11 cellular contexts compared by ENCODE assay signal in genomic region chr5:159971931-159972461, GRCh38. TPM values are rescaled to one million over a fixed set of nuclear protein-coding genes. Genes with fewer than 3 reads are reported as not detected.
DNase-seq lines count a peak whose midpoint lies in the region; ATAC-seq and TF ChIP-seq lines count a peak whose summit lies in the region.
"Had no signal": no experiment of that assay in that cellular context is flagged by ENCODE, and none has a peak within 500 bp of the region (broad histone marks: within the 10 kb centered on the region; RNA-seq: fewer than 3 reads in every experiment).

No MANE protein-coding gene starts in this region.

- no peak overlapping the region for H3K27ac Mint-ChIP-seq in glutamatergic neuron (ENCODE audit: unreplicated experiment)
- no peak overlapping the region for H3K27ac Mint-ChIP-seq in nephron progenitor cell

- H3K4me1 Mint-ChIP-seq in glutamatergic neuron (ENCODE audit: low read depth, unreplicated experiment): no peaks in the 10 kb centered on the region
- peaks cover 20% of the 10 kb centered on the region for H3K4me1 Mint-ChIP-seq in nephron progenitor cell

- H3K36me3 Mint-ChIP-seq in glutamatergic neuron (ENCODE audit: unreplicated experiment) (peaks cover 10% of the 10 kb centered on the region), nephron progenitor cell (ENCODE audit: low read depth) (no peaks in the 10 kb centered on the region)

- in situ Hi-C loops in Panc1 (cut with HindIII; ENCODE audit: low pct_unique_long_range_greater_than_20kb, low sequenced_read_pairs): no loop called here

- CTCF ChIA-PET in Panc1 (lab: Charles Lee): no interaction called here

- POLR2A ChIA-PET in Panc1 (lab: Charles Lee): no interaction called here

- H3K36me3 ChIP-seq in Panc1 (ENCODE audit: control insufficient read depth, insufficient read depth, low read length): no peaks in the 10 kb centered on the region

- H3K4me3 Mint-ChIP-seq in glutamatergic neuron (ENCODE audit: unreplicated experiment) (no peak overlapping the region), nephron progenitor cell (peak overlapping the region; percentile 70)

- H3K9me3 Mint-ChIP-seq in glutamatergic neuron (ENCODE audit: unreplicated experiment) (peaks cover 6% of the 10 kb centered on the region), nephron progenitor cell (no peaks in the 10 kb centered on the region)

- BruUV-seq in Panc1 (replicated peaks; lab: Mats Ljungman, UMichigan): no TSS peak

- ATAC-seq in Panc1 (0 out of 2 replicates have a peak, but pooled peaks have one; percentile 67), GM21717 (IDR thresholded peaks at IDR 0.05; ENCODE audit: unreplicated experiment) (no peak), HG03095 (IDR thresholded peaks at IDR 0.05; ENCODE audit: unreplicated experiment) (no peak), HG03460 (IDR thresholded peaks at IDR 0.05; ENCODE audit: unreplicated experiment) (no peak)

- no peaks in the 10 kb centered on the region for H3K9me3 ChIP-seq in Panc1 (ENCODE audit: control insufficient read depth, insufficient read depth, low read depth, low read length)

- no peak overlapping the region for H3K27ac ChIP-seq in Panc1 (ENCODE audit: low read length)
- H3K27ac ChIP-seq: epithelial cell of prostate had no signal

- intact Hi-C loops in Panc1 (cut with micrococcal nuclease; ENCODE audit: unreplicated experiment): no loop called here

- H3K27me3 ChIP-seq in Panc1 (ENCODE audit: control insufficient read depth, insufficient read depth, low read length): 0 out of 2 replicates have a peak, but pooled peaks cover 3% of the 10 kb centered on the region

- H3K27me3 Mint-ChIP-seq in glutamatergic neuron (ENCODE audit: unreplicated experiment): peaks cover 22% of the 10 kb centered on the region
- peaks cover 80% of the 10 kb centered on the region for H3K27me3 Mint-ChIP-seq in nephron progenitor cell (ENCODE audit: low read depth, poor library complexity)

- no peak for TF ChIP-seq CTCF in Panc1 (IDR thresholded peaks at IDR 0.05)
- TF ChIP-seq CTCF in glutamatergic neuron (IDR thresholded peaks at IDR 0.05; ENCODE audit: partially characterized antibody, unreplicated experiment): no peak
- TF ChIP-seq CTCF in nephron progenitor cell (IDR thresholded peaks at IDR 0.05): no peak

- DNase-seq in COR-L47 (lab: John Stamatoyannopoulos, UW): peak; percentile 26
- no peak for DNase-seq in Panc1 (ENCODE audit: low read depth, low spot score)
- DNase-seq in glutamatergic neuron: peak; percentile 54
- peak; percentile 76 for DNase-seq in nephron progenitor cell
- DNase-seq in SHP77 treated with DMSO at 0.1 percent for 48 hours (lab: John Stamatoyannopoulos, UW): no peak
- DNase-seq: GF-D8, NCI-H1436 had no signal

- no peak overlapping the region for H3K4me3 ChIP-seq in Panc1 (ENCODE audit: low read depth in 2 of 2, low read length in 2 of 2)

- no peaks in the 10 kb centered on the region for H3K4me1 ChIP-seq in Panc1 (ENCODE audit: control insufficient read depth, insufficient read depth, low read length)

RNA-seq across cellular contexts. Expression of gene TTC1, which starts 36.9 kb away (rescaled TPM):
- total RNA-seq in Panc1 (2021; ENCODE audit: unreplicated experiment) (67.6 TPM), glutamatergic neuron (ENCODE audit: unreplicated experiment) (41.0 TPM)
- polyA plus RNA-seq in Panc1 (2012; ENCODE audit: insufficient read length): 67.7 TPM

RNA-seq across cellular contexts. Expression of gene ADRA1B, which starts 55.7 kb away (rescaled TPM):
- total RNA-seq in Panc1 (2021; ENCODE audit: unreplicated experiment): 8.3 TPM
- polyA plus RNA-seq in Panc1 (2012; ENCODE audit: insufficient read length): 13.6 TPM
- 0.66 TPM for total RNA-seq in glutamatergic neuron (ENCODE audit: unreplicated experiment)

Comparison
In these comparisons a context has a peak if more than half of its experiments do, and no peak if none do; other contexts are left out.
1. DNase-seq: peak in COR-L47 (single experiment), glutamatergic neuron (single experiment) and nephron progenitor cell (single experiment); none in Panc1 (single experiment) and SHP77 treated with DMSO at 0.1 percent for 48 hours (single experiment).